1 cellular context compared by ENCODE assay signal in genomic region chr20:2866236-2866635, GRCh38.
TF ChIP-seq lines count a peak whose summit lies in the region.

No MANE protein-coding gene starts in this region.

TF ChIP-seq in H1, 55 proteins besides CTCF, POLR2A, EP300 and RAD21:
- TF ChIP-seq ATF2 (IDR thresholded peaks at IDR 0.05; ENCODE audit: low read length) = no peak
- no peak for TF ChIP-seq KDM5A (IDR thresholded peaks at IDR 0.05; ENCODE audit: low read length)
- no peak for TF ChIP-seq SIRT6 (IDR thresholded peaks at IDR 0.05; ENCODE audit: low read length)
- TF ChIP-seq ASH2L (IDR thresholded peaks at IDR 0.05; ENCODE audit: low read length) = no peak
- no peak for TF ChIP-seq PHF8 (conservative IDR thresholded peaks at IDR 0.05; ENCODE audit: low read depth, low read length)
- TF ChIP-seq HDAC2 (IDR thresholded peaks at IDR 0.05; ENCODE audit: borderline replicate concordance in 1 of 2, low read depth in 2 of 2, low read length in 2 of 2) = no peak
- TF ChIP-seq CTBP2 (IDR thresholded peaks at IDR 0.05; ENCODE audit: borderline replicate concordance, insufficient read depth, insufficient read length, low read length) = no peak
- TF ChIP-seq JUN (IDR thresholded peaks at IDR 0.05; ENCODE audit: low read depth, low read length) = no peak
- no peak for TF ChIP-seq CBX5 (IDR thresholded peaks at IDR 0.05; ENCODE audit: low read depth, low read length)
